10 cellular contexts compared by ENCODE assay signal in the genomic region with DNA sequence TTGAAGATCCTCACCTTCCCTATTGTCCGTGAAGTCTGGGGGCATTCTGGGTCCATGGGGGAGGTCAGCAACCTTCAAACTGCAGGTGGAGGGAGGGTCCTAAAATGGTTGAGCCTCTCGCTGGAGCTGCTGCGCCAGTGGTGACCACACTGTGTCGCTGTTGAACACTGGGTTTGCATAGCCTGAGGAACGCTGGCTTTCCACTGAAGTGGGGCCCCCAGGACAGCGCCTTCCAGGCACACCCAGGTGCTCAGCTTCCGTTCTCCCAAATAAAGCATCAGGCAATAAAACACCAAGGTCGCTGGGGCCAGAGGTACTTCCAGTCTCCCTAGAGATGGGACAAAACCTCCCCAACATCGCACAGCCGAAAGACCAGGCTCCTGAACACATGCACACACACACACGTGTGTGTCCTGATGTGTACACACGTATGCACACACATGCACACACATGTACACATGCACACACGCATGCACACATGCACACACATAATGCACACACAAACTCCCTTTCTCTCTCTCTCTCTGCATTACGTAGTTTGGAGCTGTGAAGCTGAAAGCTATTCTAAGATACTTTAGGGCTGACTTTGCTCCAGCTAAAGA.
DNase-seq lines count a peak whose midpoint lies in the region; TF ChIP-seq lines count a peak whose summit lies in the region.
"Had no signal": no experiment of that assay in that cellular context is flagged by ENCODE, and none has a peak within 500 bp of the region (broad histone marks: within the 10 kb centered on the region; RNA-seq: fewer than 3 reads in every experiment).

No MANE protein-coding gene starts in this region.

- peaks cover 25% of the 10 kb centered on the region for H3K9me3 Mint-ChIP-seq in T-helper 2 cell treated with Interferon-gamma antibody and Interleukin-4, amounts not matched to agents 5 μg/mL and 100 μg/mL, for 36 hours

- H3K27me3 Mint-ChIP-seq in T-helper 2 cell treated with Interferon-gamma antibody and Interleukin-4, amounts not matched to agents 5 μg/mL and 100 μg/mL, for 36 hours (ENCODE audit: low read depth): peaks cover 16% of the 10 kb centered on the region

- no peaks in the 10 kb centered on the region for H3K36me3 Mint-ChIP-seq in T-helper 2 cell treated with Interferon-gamma antibody and Interleukin-4, amounts not matched to agents 5 μg/mL and 100 μg/mL, for 36 hours (ENCODE audit: low read depth)

- H3K27me3 ChIP-seq in BE2C (peaks cover 25% of the 10 kb centered on the region), H7 (ENCODE audit: control insufficient read depth, insufficient read depth, low read length) (no peaks in the 10 kb centered on the region), kidney epithelial cell (ENCODE audit: control insufficient read depth, insufficient read depth, low read length) (no peaks in the 10 kb centered on the region)

- no peak overlapping the region for H3K4me3 Mint-ChIP-seq in T-helper 2 cell treated with Interferon-gamma antibody and Interleukin-4, amounts not matched to agents 5 μg/mL and 100 μg/mL, for 36 hours

- no peak for DNase-seq in BE2C
- DNase-seq in H7: peak; percentile 76
- no peak for DNase-seq in astrocyte of the cerebellum (ENCODE audit: low read depth)
- DNase-seq in kidney epithelial cell (ENCODE audit: low read depth): no peak
- DNase-seq in T-helper 2 cell treated with Interferon-gamma antibody and Interleukin-4, amounts not matched to agents 5 μg/mL and 100 μg/mL, for 36 hours (ENCODE audit: low spot score): no peak
- DNase-seq in GOT3 (lab: John Stamatoyannopoulos, UW): no peak
- DNase-seq in NCI-H82 treated with DMSO at 0.1 percent for 48 hours (lab: John Stamatoyannopoulos, UW; ENCODE audit: unreplicated experiment): no peak
- no peak for DNase-seq in Ammon's horn (ENCODE audit: low spot score)
- DNase-seq: activated CD4-positive, alpha-beta T cell treated with anti-CD3 and anti-CD28 coated beads, Interleukin-2, amount 50 U/mL, for 4 hours; NCI-H2107 had no signal

- no peaks in the 10 kb centered on the region for H3K4me1 Mint-ChIP-seq in T-helper 2 cell treated with Interferon-gamma antibody and Interleukin-4, amounts not matched to agents 5 μg/mL and 100 μg/mL, for 36 hours (ENCODE audit: low read depth)

- H3K9me3 ChIP-seq in BE2C: no peaks in the 10 kb centered on the region

- TF ChIP-seq CTCF in BE2C (IDR thresholded peaks at IDR 0.05; ENCODE audit: low read depth, low read length): peak; percentile 73
- TF ChIP-seq CTCF in astrocyte of the cerebellum (IDR thresholded peaks at IDR 0.05; ENCODE audit: low read depth, low read length, missing control alignments): peak; percentile 19
- TF ChIP-seq CTCF in kidney epithelial cell (IDR thresholded peaks at IDR 0.05; ENCODE audit: insufficient read depth, low read length, poor library complexity, severe bottlenecking): peak; percentile 29

- H3K4me3 ChIP-seq in BE2C (ENCODE audit: low read depth, low read length) (no peak overlapping the region), H7 (ENCODE audit: insufficient read depth, low read depth, low read length) (no peak overlapping the region), astrocyte of the cerebellum (ENCODE audit: low read depth, low read length) (no peak overlapping the region), kidney epithelial cell (ENCODE audit: low read depth, low read length) (no peak overlapping the region)

- H3K4me1 ChIP-seq in BE2C: no peaks in the 10 kb centered on the region

- H3K27ac Mint-ChIP-seq in T-helper 2 cell treated with Interferon-gamma antibody and Interleukin-4, amounts not matched to agents 5 μg/mL and 100 μg/mL, for 36 hours: no peak overlapping the region

- H3K36me3 ChIP-seq in BE2C: no peaks in the 10 kb centered on the region
- no peaks in the 10 kb centered on the region for H3K36me3 ChIP-seq in H7 (replicated peaks; ENCODE audit: control insufficient read depth, insufficient read depth, low read length)
- no peaks in the 10 kb centered on the region for H3K36me3 ChIP-seq in kidney epithelial cell (ENCODE audit: control insufficient read depth, insufficient read depth, low read length)

- in situ Hi-C loops in astrocyte of the cerebellum (cut with HindIII; ENCODE audit: low sequenced_read_pairs): no loop called here

Comparison
In these comparisons a context has a peak if more than half of its experiments do, and no peak if none do; other contexts are left out.
1. CTCF ChIP-seq: peak in every context shown above with its lines; median percentile 73 in BE2C; 29 in kidney epithelial cell; 19 in astrocyte of the cerebellum.